ENCODE assay signal across 1 cellular context in the genomic region with DNA sequence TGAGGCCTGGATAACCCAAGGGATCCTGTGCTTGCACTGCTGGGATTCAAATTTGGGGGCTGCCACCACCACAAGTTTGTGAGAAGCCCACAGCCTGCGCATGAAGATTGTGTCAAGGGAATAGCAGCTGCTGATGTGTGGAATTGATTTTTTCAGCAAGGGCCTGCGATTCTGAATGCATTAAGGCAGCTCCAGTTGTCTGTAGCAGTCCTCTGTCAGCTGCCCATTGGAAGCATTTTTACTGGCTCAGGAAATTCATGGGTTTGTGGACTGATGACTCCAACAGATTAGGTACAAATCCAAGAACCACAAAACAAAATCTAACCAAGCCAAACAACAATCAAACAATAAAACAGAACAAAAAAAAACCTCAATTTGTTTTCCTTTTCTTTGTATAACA.
TF ChIP-seq lines count a peak whose summit lies in the region.

No MANE protein-coding gene starts in this region.

TF ChIP-seq in IMR-90, 13 proteins besides CTCF, POLR2A, EP300 and RAD21:
- TF ChIP-seq MXI1 (IDR thresholded peaks at IDR 0.05; ENCODE audit: borderline replicate concordance, low read depth, low read length) (no peak), RCOR1 (IDR thresholded peaks at IDR 0.05; ENCODE audit: insufficient replicate concordance, low read length) (no peak), MAFK (IDR thresholded peaks at IDR 0.05; ENCODE audit: low read depth, low read length) (no peak), BHLHE40 (IDR thresholded peaks at IDR 0.05; ENCODE audit: low read depth, low read length) (no peak), CEBPB (IDR thresholded peaks at IDR 0.05; ENCODE audit: low read depth, low read length) (no peak), NFE2L2 (IDR thresholded peaks at IDR 0.05; ENCODE audit: low read depth, low read length) (no peak), MAZ (IDR thresholded peaks at IDR 0.05; ENCODE audit: borderline replicate concordance, low read depth, low read length) (no peak), ELK1 (IDR thresholded peaks at IDR 0.05; ENCODE audit: borderline replicate concordance, low read depth, low read length) (no peak), SMC3 (IDR thresholded peaks at IDR 0.05; ENCODE audit: low read depth, low read length) (no peak)
